In the genomic region with DNA sequence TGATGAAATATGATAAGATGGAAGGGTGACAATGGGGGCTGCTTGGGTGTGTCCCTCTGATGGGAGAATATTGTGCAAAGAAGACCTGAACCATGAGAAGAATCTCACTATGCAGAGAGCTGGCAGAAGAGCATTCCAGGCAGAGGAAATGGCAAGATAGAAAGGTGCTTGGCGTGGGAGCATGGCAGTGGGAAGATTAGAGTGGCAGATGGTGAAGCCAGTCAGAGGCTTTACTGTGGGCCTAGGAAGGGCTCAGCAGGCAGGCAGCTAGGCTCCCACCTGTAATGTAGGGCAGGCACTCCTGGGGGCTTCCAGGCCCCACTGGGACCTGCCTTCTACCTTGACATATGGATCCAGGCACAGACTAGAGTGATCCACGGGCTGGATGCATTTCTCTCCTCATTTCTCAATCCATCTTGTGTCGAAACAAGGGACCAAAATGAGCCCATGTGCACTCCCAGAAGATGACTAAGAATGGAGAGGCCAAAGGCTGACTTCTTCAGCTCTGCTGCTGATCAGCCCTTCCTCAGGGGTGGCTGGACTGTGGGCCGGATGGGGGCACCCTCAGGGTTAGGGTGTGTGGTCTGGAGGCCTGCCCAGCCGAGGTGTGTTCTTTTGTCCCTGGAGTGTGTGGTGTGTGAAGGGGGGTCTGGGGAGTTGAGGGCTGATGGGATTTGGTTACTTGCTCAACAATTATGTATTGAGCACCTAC, we compare ENCODE assay signal across 2 cellular contexts.
A peak's percentile ranks its signal among the peaks of the same experiment; 100 is the strongest.
TF ChIP-seq lines count a peak whose summit lies in the region.

No MANE protein-coding gene starts in this region.

TF ChIP-seq in K562, 482 proteins besides CTCF, POLR2A, EP300 and RAD21:
- no peak for TF ChIP-seq CEBPG (CRISPR knock-in tag; IDR thresholded peaks at IDR 0.05)
- TF ChIP-seq CEBPG (tag; conservative IDR thresholded peaks at IDR 0.05 in 1 of 2, IDR thresholded peaks at IDR 0.05 in 1 of 2) = peak; percentile 40 to 75; a peak in 3 of 4 replicates
- TF ChIP-seq HDGF (IDR thresholded peaks at IDR 0.05) = no peak
- peak; percentile 21; the same call in 1 of the 2 replicates for TF ChIP-seq ATF3 (IDR thresholded peaks at IDR 0.05)
- TF ChIP-seq ATF3 (CRISPR knock-in tag; conservative IDR thresholded peaks at IDR 0.05) = no peak
TF ChIP-seq in K562: peak in this region for 2.

TF ChIP-seq in GM23338, 12 proteins besides CTCF, POLR2A, EP300 and RAD21:
- no peak for TF ChIP-seq EZH2phosphoT487 (IDR thresholded peaks at IDR 0.05; ENCODE audit: unreplicated experiment)
- no peak for TF ChIP-seq ETS1 (IDR thresholded peaks at IDR 0.05)
- TF ChIP-seq STAT1 (IDR thresholded peaks at IDR 0.05; ENCODE audit: unreplicated experiment) = no peak
- TF ChIP-seq ZNF462 (CRISPR knock-in tag; IDR thresholded peaks at IDR 0.05) = no peak
- no peak for TF ChIP-seq JUNB (IDR thresholded peaks at IDR 0.05; ENCODE audit: unreplicated experiment)
- TF ChIP-seq NANOG (IDR thresholded peaks at IDR 0.05; ENCODE audit: borderline replicate concordance) = no peak
- TF ChIP-seq EZH2 (IDR thresholded peaks at IDR 0.05; ENCODE audit: low read depth, unreplicated experiment) = no peak
- TF ChIP-seq CREB1 (CRISPR knock-in tag; IDR thresholded peaks at IDR 0.05; ENCODE audit: low read depth) = no peak
- no peak for TF ChIP-seq ZNF114 (CRISPR knock-in tag; IDR thresholded peaks at IDR 0.05)
- no peak for TF ChIP-seq POLR2AphosphoS5 (IDR thresholded peaks at IDR 0.05; ENCODE audit: low read depth)
- no peak for TF ChIP-seq ZNF331 (CRISPR knock-in tag; IDR thresholded peaks at IDR 0.05; ENCODE audit: low read depth)
- no peak for TF ChIP-seq REST (IDR thresholded peaks at IDR 0.05; ENCODE audit: unreplicated experiment)
TF ChIP-seq in GM23338: peak in this region for 0.
